ENCODE assay signal across 20 cellular contexts in the genomic region with DNA sequence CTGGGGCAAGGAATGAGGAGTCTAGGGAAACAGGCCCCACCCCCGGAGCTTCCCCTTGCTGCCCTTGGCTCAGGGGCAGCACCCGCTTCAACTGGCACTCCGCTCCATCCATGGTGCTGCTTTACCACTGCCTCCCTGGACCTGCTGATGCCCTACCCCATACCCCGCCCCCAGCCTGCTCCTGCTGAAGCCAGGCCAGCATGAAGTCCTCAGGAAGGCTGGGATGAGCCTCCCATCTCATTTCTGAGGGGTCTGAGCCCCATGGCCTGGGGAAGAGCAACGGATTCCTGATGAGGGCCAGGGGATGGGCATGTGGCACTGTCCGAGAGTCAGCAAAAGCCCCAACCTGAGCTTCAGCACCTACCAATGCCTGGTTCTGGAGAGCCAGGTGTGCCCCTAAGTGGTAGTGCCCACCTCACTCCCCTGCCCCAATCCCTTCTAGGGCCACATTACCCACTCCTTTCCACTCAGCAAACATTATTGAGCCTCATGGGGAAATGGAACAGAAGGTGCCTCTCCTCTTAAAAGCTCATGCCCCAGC. TPM values are rescaled to one million over a fixed set of nuclear protein-coding genes. Genes with fewer than 3 reads are reported as not detected.
DNase-seq lines count a peak whose midpoint lies in the region; ATAC-seq, FAIRE-seq and TF ChIP-seq lines count a peak whose summit lies in the region.
"Had no signal": no experiment of that assay in that cellular context is flagged by ENCODE, and none has a peak within 500 bp of the region (broad histone marks: within the 10 kb centered on the region; RNA-seq: fewer than 3 reads in every experiment).

No MANE protein-coding gene starts in this region.

- 100% methylated on average over 4 of the region's 6 CpGs for WGBS in HepG2 (ENCODE audit: low lambda C conversion rate)
- 67% methylated on average over 2 of the region's 6 CpGs for WGBS in right lobe of liver (ENCODE audit: insufficient coverage, low coverage, low lambda C conversion rate, missing lambda C conversion rate)

- peaks cover 13% of the 10 kb centered on the region; the same call in 1 of the 2 replicates for H4K20me1 ChIP-seq in HepG2 (ENCODE audit: insufficient read depth, low read length)
- peaks cover 71% of the 10 kb centered on the region for H4K20me1 ChIP-seq in osteoblast (ENCODE audit: insufficient read depth, low read length)

- H2AFZ ChIP-seq in HepG2 (ENCODE audit: low read length) (no peak overlapping the region), osteoblast (ENCODE audit: low read length) (no peak overlapping the region)

- H3K36me3 ChIP-seq in HepG2 (replicated peaks in 1 of 2; ENCODE audit: control insufficient read depth in 1 of 2, insufficient read depth in 2 of 2, low read length in 2 of 2) = peaks cover 29 to 55% of the 10 kb centered on the region in 2 experiments
- peaks cover 11 to 39% (median 24%) of the 10 kb centered on the region in 4 donors for H3K36me3 ChIP-seq in right lobe of liver
- peaks cover 29% of the 10 kb centered on the region for H3K36me3 ChIP-seq in colonic mucosa
- peaks cover 51% of the 10 kb centered on the region for H3K36me3 ChIP-seq in osteoblast (ENCODE audit: insufficient read depth, low read length)

- TF ChIP-seq EP300 in HepG2 (IDR thresholded peaks at IDR 0.05; ENCODE audit: low read depth in 2 of 2, low read length in 2 of 2) (no peak), HepG2 (CRISPR knock-in tag; IDR thresholded peaks at IDR 0.05; ENCODE audit: borderline replicate concordance) (no peak)

- ATAC-seq in HepG2 (peak; percentile 2), right lobe of liver (no peak), GM21825 (IDR thresholded peaks at IDR 0.05; ENCODE audit: unreplicated experiment) (no peak)
- ATAC-seq: Right ventricle myocardium inferior; stimulated activated memory B cell treated with anti-CD40 and anti-IgM and Interleukin-4, amounts not matched to agents 10 μg/mL and 1 μg/mL and 100 μg/mL, for 72 hours; WTC11 had no signal

- no peak for TF ChIP-seq RAD21 in HepG2 (CRISPR knock-in tag; IDR thresholded peaks at IDR 0.05)

- no peak overlapping the region for H3K9ac ChIP-seq in HepG2 (ENCODE audit: insufficient read depth, low read depth, low read length)
- no peak overlapping the region for H3K9ac ChIP-seq in colonic mucosa (ENCODE audit: low read depth in 2 of 2, low read length in 2 of 2)

- TF ChIP-seq CTCF in HepG2 (CRISPR knock-in tag; IDR thresholded peaks at IDR 0.05) = no peak
- TF ChIP-seq CTCF in right lobe of liver (IDR thresholded peaks at IDR 0.05) = no peak
- no peak for TF ChIP-seq CTCF in colonic mucosa (IDR thresholded peaks at IDR 0.05)
- no peak for TF ChIP-seq CTCF in osteoblast (IDR thresholded peaks at IDR 0.05; ENCODE audit: extremely low read depth, low read depth, low read length)

- H3K9me3 ChIP-seq in HepG2 (ENCODE audit: low read length) = no peaks in the 10 kb centered on the region
- no peaks in the 10 kb centered on the region for H3K9me3 ChIP-seq in right lobe of liver
- no peaks in the 10 kb centered on the region for H3K9me3 ChIP-seq in colonic mucosa
- no peaks in the 10 kb centered on the region for H3K9me3 ChIP-seq in osteoblast (ENCODE audit: low read depth, low read length)

- intact Hi-C loops in HepG2 (cut with micrococcal nuclease; ENCODE audit: unreplicated experiment) = no loop called here
- intact Hi-C loops in right lobe of liver (cut with DNase I) = loop anchor here in 1 of 2 donors (10.0 kb wide), 1 partner anchor 422 kb away; a partner anchor contains a TSS
- intact Hi-C loops in colonic mucosa (cut with DNase I) = loop anchor here (10.0 kb wide), 1 partner anchor 52 kb away; a partner anchor contains a TSS

- H3K27me3 ChIP-seq in HepG2 (ENCODE audit: control insufficient read depth in 1 of 2, insufficient read depth in 2 of 2, low read length in 2 of 2) (no peaks in the 10 kb centered on the region), right lobe of liver (no peaks in the 10 kb centered on the region), colonic mucosa (no peaks in the 10 kb centered on the region), osteoblast (ENCODE audit: insufficient read depth, low read length) (no peaks in the 10 kb centered on the region)

- H3K4me1 ChIP-seq in HepG2 (ENCODE audit: insufficient read depth, low read length) = no peaks in the 10 kb centered on the region
- H3K4me1 ChIP-seq in right lobe of liver = peaks cover 0 to 47% (median 20%) of the 10 kb centered on the region in 4 donors
- H3K4me1 ChIP-seq in colonic mucosa = peaks cover 8% of the 10 kb centered on the region
- H3K4me1 ChIP-seq in osteoblast (ENCODE audit: insufficient read depth, low read length) = peaks cover 14% of the 10 kb centered on the region

- no TSS peak for BruUV-seq in HepG2 (replicated peaks; lab: Mats Ljungman, UMichigan)

- H3K4me2 ChIP-seq in HepG2 (ENCODE audit: low read depth, low read length) = no peak overlapping the region
- no peak overlapping the region for H3K4me2 ChIP-seq in osteoblast (ENCODE audit: insufficient read depth, low read length)

- CTCF ChIA-PET in HepG2 (lab: Yijun Ruan, JAX; ENCODE audit: low intra/inter-chr PET ratio, low total read pairs) = no interaction called here

- H3K4me3 ChIP-seq in HepG2 (replicated peaks in 1 of 3; ENCODE audit: insufficient read depth in 1 of 3, low read depth in 2 of 3, low read length in 3 of 3) (no peak overlapping the region), right lobe of liver (no peak overlapping the region), colonic mucosa (no peak overlapping the region), osteoblast (ENCODE audit: insufficient read depth, low read length) (no peak overlapping the region)
- H3K4me3 ChIP-seq: lung had no signal

- FAIRE-seq in HepG2 (lab: Jason Lieb, UNC) = no peak
- FAIRE-seq: frontal cortex had no signal

- in situ Hi-C loops in HepG2 (cut with HindIII; ENCODE audit: extremely low pct_ligation_motif_present, low pct_unique_long_range_greater_than_20kb) = no loop called here

- H3K27ac ChIP-seq in HepG2 (ENCODE audit: extremely low read length, insufficient read depth, low read length) (no peak overlapping the region), right lobe of liver (peak overlapping the region in 1 of 3 donors; percentile 51), colonic mucosa (no peak overlapping the region), osteoblast (ENCODE audit: low read depth, low read length) (peak overlapping the region; percentile 26)

- TF ChIP-seq POLR2A in HepG2 (IDR thresholded peaks at IDR 0.05; ENCODE audit: insufficient read depth in 1 of 2, low read depth in 2 of 2, low read length in 2 of 2) = 0 out of 4 replicates have a peak, but pooled peaks of 1 of the 2 experiments have one; percentile 3
- no peak for TF ChIP-seq POLR2A in right lobe of liver (IDR thresholded peaks at IDR 0.05)

- H3K79me2 ChIP-seq in HepG2 (ENCODE audit: insufficient read depth, low read length) (no peaks in the 10 kb centered on the region), osteoblast (ENCODE audit: insufficient read depth, low read length) (peaks cover 50% of the 10 kb centered on the region)

- POLR2A ChIA-PET in HepG2 (lab: Yijun Ruan, JAX) = interaction anchor here (1.4 kb wide), 1 partner anchor 20 kb away, joined by 3 read pairs; no protein-coding TSS in a partner anchor

- no peak for DNase-seq in HepG2 (ENCODE audit: low spot score)
- DNase-seq in right lobe of liver = no peak
- DNase-seq in colonic mucosa = peak; percentile 16
- no peak for DNase-seq in osteoblast (ENCODE audit: insufficient read length, low spot score, missing footprints)
- no peak for DNase-seq in SHP77 treated with DMSO at 0.1 percent for 48 hours (lab: John Stamatoyannopoulos, UW)
- DNase-seq in NCI-H82 (lab: John Stamatoyannopoulos, UW) = no peak
- DNase-seq in stimulated activated CD4-positive, alpha-beta T cell treated with anti-CD3 and anti-CD28 coated beads, Interleukin-15, amount 100 ng/mL, for 24 hours = no peak
- DNase-seq: activated effector memory CD4-positive, alpha-beta T cell treated with Interleukin-2 at 50 U/mL for 16 hours; amniotic stem cell; IMR-90; MM.1S; NCI-H187; NK-92 treated with Interleukin-12 subunit alpha and Interleukin-12 subunit beta, amount 100 ng/mL, for 24 hours; T-helper 1 cell had no signal

RNA-seq across cellular contexts. Expression of a gene that starts 21.0 kb away (rescaled TPM):
- total RNA-seq in HepG2 (2016; rRNA removed; fragmentation: Illumina TruSeq; extraction: Trizol) = 128 and 203 TPM in 2 replicates
- 23.2 and 24.0 TPM in 2 replicates for total RNA-seq in HepG2 (2016; cell fraction: cytosol; rRNA removed; fragmentation: Illumina TruSeq; extraction: Trizol; ENCODE audit: low read depth)
- 113 and 205 TPM in 2 replicates for total RNA-seq in HepG2 (2016; cell fraction: insoluble cytoplasmic fraction; rRNA removed; fragmentation: Illumina TruSeq; extraction: Trizol)
- 77.7 and 81.8 TPM in 2 replicates for total RNA-seq in HepG2 (2016; cell fraction: membrane; rRNA removed; fragmentation: Illumina TruSeq; extraction: Trizol)
- 217 and 248 TPM in 2 replicates for total RNA-seq in HepG2 (2016; cell fraction: nucleus; rRNA removed; fragmentation: Illumina TruSeq; extraction: Trizol)
- 170 and 173 TPM in 2 replicates for polyA plus RNA-seq in HepG2 (2011; rRNA removed)
- polyA plus RNA-seq in HepG2 (2011; cell fraction: cytosol; rRNA removed) = 169 and 191 TPM in 2 replicates
- polyA plus RNA-seq in HepG2 (2011; cell fraction: nucleus; rRNA removed) = 153 and 160 TPM in 2 replicates
- 121 and 145 TPM in 2 replicates for polyA plus RNA-seq in HepG2 (2012)
- polyA plus RNA-seq in HepG2 (2016; cell fraction: cytosol; fragmentation: Illumina TruSeq; extraction: Trizol; ENCODE audit: low read depth) = 19.7 and 20.8 TPM in 2 replicates
- 101 and 109 TPM in 2 replicates for polyA plus RNA-seq in HepG2 (2016; cell fraction: insoluble cytoplasmic fraction; fragmentation: Illumina TruSeq; extraction: Trizol; ENCODE audit: low read depth)
- 42.6 and 47.4 TPM in 2 replicates for polyA plus RNA-seq in HepG2 (2016; cell fraction: membrane; fragmentation: Illumina TruSeq; extraction: Trizol; ENCODE audit: low read depth)
- polyA plus RNA-seq in HepG2 (2016; cell fraction: nucleus; fragmentation: Illumina TruSeq; extraction: Trizol; ENCODE audit: insufficient read depth, low read depth) = 314 and 317 TPM in 2 replicates
- polyA minus RNA-seq in HepG2 (2011; rRNA and poly(A)+ RNA removed; ENCODE audit: low replicate concordance) = 520 and 651 TPM in 2 replicates
- polyA minus RNA-seq in HepG2 (2011; cell fraction: cytosol; rRNA and poly(A)+ RNA removed) = 181 and 199 TPM in 2 replicates
- polyA minus RNA-seq in HepG2 (2011; cell fraction: nucleus; rRNA and poly(A)+ RNA removed) = 116 and 132 TPM in 2 replicates
- 100 to 1,000 TPM; 120 to 187 (median 151) TPM for total RNA-seq in right lobe of liver
- 100 to 1,000 TPM; 184 to 250 TPM for total RNA-seq in colonic mucosa
- total RNA-seq in osteoblast = 350 and 355 TPM in 2 replicates

RNA-seq across cellular contexts. Expression of a gene that starts 50.4 kb away (rescaled TPM):
- total RNA-seq in HepG2 (2016; rRNA removed; fragmentation: Illumina TruSeq; extraction: Trizol) (86.3 and 120 TPM in 2 replicates), right lobe of liver (10 to 100 TPM in 5 of 6 experiments, 1 to 10 TPM in 1; 8.6 to 20.3 (median 12.9) TPM), colonic mucosa (10 to 100 TPM; 16.1 to 48.2 TPM), osteoblast (40.1 and 41.6 TPM in 2 replicates)
- 21.3 and 22.5 TPM in 2 replicates for total RNA-seq in HepG2 (2016; cell fraction: cytosol; rRNA removed; fragmentation: Illumina TruSeq; extraction: Trizol; ENCODE audit: low read depth)
- total RNA-seq in HepG2 (2016; cell fraction: insoluble cytoplasmic fraction; rRNA removed; fragmentation: Illumina TruSeq; extraction: Trizol) = 90.7 and 130 TPM in 2 replicates
- 28.2 and 30.2 TPM in 2 replicates for total RNA-seq in HepG2 (2016; cell fraction: membrane; rRNA removed; fragmentation: Illumina TruSeq; extraction: Trizol)
- total RNA-seq in HepG2 (2016; cell fraction: nucleus; rRNA removed; fragmentation: Illumina TruSeq; extraction: Trizol) = 36.7 and 39.2 TPM in 2 replicates
- 29.7 and 32.7 TPM in 2 replicates for polyA plus RNA-seq in HepG2 (2011; rRNA removed)
- 38.1 and 39.4 TPM in 2 replicates for polyA plus RNA-seq in HepG2 (2011; cell fraction: cytosol; rRNA removed)
- 13.5 and 14.5 TPM in 2 replicates for polyA plus RNA-seq in HepG2 (2011; cell fraction: nucleus; rRNA removed)
- polyA plus RNA-seq in HepG2 (2012) = 33.6 and 40.3 TPM in 2 replicates
- 11.3 and 12.3 TPM in 2 replicates for polyA plus RNA-seq in HepG2 (2016; cell fraction: cytosol; fragmentation: Illumina TruSeq; extraction: Trizol; ENCODE audit: low read depth)
- 101 and 104 TPM in 2 replicates for polyA plus RNA-seq in HepG2 (2016; cell fraction: insoluble cytoplasmic fraction; fragmentation: Illumina TruSeq; extraction: Trizol; ENCODE audit: low read depth)
- 16.7 and 17.6 TPM in 2 replicates for polyA plus RNA-seq in HepG2 (2016; cell fraction: membrane; fragmentation: Illumina TruSeq; extraction: Trizol; ENCODE audit: low read depth)
- 38.5 and 40.8 TPM in 2 replicates for polyA plus RNA-seq in HepG2 (2016; cell fraction: nucleus; fragmentation: Illumina TruSeq; extraction: Trizol; ENCODE audit: insufficient read depth, low read depth)
- 48.8 and 126 TPM in 2 replicates for polyA minus RNA-seq in HepG2 (2011; rRNA and poly(A)+ RNA removed; ENCODE audit: low replicate concordance)
- polyA minus RNA-seq in HepG2 (2011; cell fraction: cytosol; rRNA and poly(A)+ RNA removed) = 20.6 and 22.9 TPM in 2 replicates
- polyA minus RNA-seq in HepG2 (2011; cell fraction: nucleus; rRNA and poly(A)+ RNA removed) = 24.2 and 25.6 TPM in 2 replicates
